Comparison of ENCODE assay signal across 2 cellular contexts in the genomic region with DNA sequence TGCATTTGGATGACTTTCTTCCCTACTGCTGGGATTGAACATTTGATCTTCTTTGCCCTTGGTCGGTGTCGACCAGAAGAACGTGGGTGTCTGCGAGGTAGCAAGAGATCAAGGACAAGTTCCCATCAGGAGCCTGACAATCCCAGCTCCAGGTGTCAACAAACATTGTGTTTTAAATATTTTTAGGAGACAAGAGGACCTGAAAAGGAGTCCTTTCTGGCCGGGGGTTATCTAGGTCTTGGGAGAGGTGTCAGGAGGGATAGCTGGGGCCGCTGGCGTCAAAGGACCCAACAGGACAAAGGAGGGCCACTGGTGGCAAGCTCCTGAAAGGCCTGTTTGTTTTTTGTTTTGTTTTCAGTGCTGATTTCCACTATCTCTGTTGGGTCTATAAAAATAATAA.
TF ChIP-seq lines count a peak whose summit lies in the region.

No MANE protein-coding gene starts in this region.

TF ChIP-seq in GM23338, 12 proteins besides CTCF, POLR2A, EP300 and RAD21 (continues in another document):
- TF ChIP-seq ZNF331 (CRISPR knock-in tag; IDR thresholded peaks at IDR 0.05; ENCODE audit: low read depth) (no peak), NANOG (IDR thresholded peaks at IDR 0.05; ENCODE audit: borderline replicate concordance) (no peak), JUNB (IDR thresholded peaks at IDR 0.05; ENCODE audit: unreplicated experiment) (no peak), EZH2phosphoT487 (IDR thresholded peaks at IDR 0.05; ENCODE audit: unreplicated experiment) (no peak), POLR2AphosphoS5 (IDR thresholded peaks at IDR 0.05; ENCODE audit: low read depth) (no peak), CREB1 (CRISPR knock-in tag; IDR thresholded peaks at IDR 0.05; ENCODE audit: low read depth) (no peak), STAT1 (IDR thresholded peaks at IDR 0.05; ENCODE audit: unreplicated experiment) (no peak), EZH2 (IDR thresholded peaks at IDR 0.05; ENCODE audit: low read depth, unreplicated experiment) (no peak), ZNF114 (CRISPR knock-in tag; IDR thresholded peaks at IDR 0.05) (no peak)
- TF ChIP-seq, protein P1, sequence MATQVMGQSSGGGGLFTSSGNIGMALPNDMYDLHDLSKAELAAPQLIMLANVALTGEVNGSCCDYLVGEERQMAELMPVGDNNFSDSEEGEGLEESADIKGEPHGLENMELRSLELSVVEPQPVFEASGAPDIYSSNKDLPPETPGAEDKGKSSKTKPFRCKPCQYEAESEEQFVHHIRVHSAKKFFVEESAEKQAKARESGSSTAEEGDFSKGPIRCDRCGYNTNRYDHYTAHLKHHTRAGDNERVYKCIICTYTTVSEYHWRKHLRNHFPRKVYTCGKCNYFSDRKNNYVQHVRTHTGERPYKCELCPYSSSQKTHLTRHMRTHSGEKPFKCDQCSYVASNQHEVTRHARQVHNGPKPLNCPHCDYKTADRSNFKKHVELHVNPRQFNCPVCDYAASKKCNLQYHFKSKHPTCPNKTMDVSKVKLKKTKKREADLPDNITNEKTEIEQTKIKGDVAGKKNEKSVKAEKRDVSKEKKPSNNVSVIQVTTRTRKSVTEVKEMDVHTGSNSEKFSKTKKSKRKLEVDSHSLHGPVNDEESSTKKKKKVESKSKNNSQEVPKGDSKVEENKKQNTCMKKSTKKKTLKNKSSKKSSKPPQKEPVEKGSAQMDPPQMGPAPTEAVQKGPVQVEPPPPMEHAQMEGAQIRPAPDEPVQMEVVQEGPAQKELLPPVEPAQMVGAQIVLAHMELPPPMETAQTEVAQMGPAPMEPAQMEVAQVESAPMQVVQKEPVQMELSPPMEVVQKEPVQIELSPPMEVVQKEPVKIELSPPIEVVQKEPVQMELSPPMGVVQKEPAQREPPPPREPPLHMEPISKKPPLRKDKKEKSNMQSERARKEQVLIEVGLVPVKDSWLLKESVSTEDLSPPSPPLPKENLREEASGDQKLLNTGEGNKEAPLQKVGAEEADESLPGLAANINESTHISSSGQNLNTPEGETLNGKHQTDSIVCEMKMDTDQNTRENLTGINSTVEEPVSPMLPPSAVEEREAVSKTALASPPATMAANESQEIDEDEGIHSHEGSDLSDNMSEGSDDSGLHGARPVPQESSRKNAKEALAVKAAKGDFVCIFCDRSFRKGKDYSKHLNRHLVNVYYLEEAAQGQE (IDR thresholded peaks at IDR 0.05; ENCODE audit: unreplicated experiment), result no peak
- TF ChIP-seq, protein P2, sequence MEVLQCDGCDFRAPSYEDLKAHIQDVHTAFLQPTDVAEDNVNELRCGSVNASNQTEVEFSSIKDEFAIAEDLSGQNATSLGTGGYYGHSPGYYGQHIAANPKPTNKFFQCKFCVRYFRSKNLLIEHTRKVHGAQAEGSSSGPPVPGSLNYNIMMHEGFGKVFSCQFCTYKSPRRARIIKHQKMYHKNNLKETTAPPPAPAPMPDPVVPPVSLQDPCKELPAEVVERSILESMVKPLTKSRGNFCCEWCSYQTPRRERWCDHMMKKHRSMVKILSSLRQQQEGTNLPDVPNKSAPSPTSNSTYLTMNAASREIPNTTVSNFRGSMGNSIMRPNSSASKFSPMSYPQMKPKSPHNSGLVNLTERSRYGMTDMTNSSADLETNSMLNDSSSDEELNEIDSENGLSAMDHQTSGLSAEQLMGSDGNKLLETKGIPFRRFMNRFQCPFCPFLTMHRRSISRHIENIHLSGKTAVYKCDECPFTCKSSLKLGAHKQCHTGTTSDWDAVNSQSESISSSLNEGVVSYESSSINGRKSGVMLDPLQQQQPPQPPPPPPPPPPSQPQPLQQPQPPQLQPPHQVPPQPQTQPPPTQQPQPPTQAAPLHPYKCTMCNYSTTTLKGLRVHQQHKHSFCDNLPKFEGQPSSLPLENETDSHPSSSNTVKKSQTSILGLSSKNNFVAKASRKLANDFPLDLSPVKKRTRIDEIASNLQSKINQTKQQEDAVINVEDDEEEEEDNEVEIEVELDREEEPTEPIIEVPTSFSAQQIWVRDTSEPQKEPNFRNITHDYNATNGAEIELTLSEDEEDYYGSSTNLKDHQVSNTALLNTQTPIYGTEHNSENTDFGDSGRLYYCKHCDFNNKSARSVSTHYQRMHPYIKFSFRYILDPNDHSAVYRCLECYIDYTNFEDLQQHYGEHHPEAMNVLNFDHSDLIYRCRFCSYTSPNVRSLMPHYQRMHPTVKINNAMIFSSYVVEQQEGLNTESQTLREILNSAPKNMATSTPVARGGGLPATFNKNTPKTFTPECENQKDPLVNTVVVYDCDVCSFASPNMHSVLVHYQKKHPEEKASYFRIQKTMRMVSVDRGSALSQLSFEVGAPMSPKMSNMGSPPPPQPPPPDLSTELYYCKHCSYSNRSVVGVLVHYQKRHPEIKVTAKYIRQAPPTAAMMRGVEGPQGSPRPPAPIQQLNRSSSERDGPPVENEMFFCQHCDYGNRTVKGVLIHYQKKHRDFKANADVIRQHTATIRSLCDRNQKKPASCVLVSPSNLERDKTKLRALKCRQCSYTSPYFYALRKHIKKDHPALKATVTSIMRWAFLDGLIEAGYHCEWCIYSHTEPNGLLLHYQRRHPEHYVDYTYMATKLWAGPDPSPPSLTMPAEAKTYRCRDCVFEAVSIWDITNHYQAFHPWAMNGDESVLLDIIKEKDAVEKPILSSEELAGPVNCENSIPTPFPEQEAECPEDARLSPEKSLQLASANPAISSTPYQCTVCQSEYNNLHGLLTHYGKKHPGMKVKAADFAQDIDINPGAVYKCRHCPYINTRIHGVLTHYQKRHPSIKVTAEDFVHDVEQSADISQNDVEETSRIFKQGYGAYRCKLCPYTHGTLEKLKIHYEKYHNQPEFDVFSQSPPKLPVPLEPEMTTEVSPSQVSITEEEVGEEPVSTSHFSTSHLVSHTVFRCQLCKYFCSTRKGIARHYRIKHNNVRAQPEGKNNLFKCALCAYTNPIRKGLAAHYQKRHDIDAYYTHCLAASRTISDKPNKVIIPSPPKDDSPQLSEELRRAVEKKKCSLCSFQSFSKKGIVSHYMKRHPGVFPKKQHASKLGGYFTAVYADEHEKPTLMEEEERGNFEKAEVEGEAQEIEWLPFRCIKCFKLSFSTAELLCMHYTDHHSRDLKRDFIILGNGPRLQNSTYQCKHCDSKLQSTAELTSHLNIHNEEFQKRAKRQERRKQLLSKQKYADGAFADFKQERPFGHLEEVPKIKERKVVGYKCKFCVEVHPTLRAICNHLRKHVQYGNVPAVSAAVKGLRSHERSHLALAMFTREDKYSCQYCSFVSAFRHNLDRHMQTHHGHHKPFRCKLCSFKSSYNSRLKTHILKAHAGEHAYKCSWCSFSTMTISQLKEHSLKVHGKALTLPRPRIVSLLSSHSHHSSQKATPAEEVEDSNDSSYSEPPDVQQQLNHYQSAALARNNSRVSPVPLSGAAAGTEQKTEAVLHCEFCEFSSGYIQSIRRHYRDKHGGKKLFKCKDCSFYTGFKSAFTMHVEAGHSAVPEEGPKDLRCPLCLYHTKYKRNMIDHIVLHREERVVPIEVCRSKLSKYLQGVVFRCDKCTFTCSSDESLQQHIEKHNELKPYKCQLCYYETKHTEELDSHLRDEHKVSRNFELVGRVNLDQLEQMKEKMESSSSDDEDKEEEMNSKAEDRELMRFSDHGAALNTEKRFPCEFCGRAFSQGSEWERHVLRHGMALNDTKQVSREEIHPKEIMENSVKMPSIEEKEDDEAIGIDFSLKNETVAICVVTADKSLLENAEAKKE (CRISPR knock-in tag; IDR thresholded peaks at IDR 0.05), result no peak

TF ChIP-seq in H1, 55 proteins besides CTCF, POLR2A, EP300 and RAD21:
- TF ChIP-seq, protein P3, sequence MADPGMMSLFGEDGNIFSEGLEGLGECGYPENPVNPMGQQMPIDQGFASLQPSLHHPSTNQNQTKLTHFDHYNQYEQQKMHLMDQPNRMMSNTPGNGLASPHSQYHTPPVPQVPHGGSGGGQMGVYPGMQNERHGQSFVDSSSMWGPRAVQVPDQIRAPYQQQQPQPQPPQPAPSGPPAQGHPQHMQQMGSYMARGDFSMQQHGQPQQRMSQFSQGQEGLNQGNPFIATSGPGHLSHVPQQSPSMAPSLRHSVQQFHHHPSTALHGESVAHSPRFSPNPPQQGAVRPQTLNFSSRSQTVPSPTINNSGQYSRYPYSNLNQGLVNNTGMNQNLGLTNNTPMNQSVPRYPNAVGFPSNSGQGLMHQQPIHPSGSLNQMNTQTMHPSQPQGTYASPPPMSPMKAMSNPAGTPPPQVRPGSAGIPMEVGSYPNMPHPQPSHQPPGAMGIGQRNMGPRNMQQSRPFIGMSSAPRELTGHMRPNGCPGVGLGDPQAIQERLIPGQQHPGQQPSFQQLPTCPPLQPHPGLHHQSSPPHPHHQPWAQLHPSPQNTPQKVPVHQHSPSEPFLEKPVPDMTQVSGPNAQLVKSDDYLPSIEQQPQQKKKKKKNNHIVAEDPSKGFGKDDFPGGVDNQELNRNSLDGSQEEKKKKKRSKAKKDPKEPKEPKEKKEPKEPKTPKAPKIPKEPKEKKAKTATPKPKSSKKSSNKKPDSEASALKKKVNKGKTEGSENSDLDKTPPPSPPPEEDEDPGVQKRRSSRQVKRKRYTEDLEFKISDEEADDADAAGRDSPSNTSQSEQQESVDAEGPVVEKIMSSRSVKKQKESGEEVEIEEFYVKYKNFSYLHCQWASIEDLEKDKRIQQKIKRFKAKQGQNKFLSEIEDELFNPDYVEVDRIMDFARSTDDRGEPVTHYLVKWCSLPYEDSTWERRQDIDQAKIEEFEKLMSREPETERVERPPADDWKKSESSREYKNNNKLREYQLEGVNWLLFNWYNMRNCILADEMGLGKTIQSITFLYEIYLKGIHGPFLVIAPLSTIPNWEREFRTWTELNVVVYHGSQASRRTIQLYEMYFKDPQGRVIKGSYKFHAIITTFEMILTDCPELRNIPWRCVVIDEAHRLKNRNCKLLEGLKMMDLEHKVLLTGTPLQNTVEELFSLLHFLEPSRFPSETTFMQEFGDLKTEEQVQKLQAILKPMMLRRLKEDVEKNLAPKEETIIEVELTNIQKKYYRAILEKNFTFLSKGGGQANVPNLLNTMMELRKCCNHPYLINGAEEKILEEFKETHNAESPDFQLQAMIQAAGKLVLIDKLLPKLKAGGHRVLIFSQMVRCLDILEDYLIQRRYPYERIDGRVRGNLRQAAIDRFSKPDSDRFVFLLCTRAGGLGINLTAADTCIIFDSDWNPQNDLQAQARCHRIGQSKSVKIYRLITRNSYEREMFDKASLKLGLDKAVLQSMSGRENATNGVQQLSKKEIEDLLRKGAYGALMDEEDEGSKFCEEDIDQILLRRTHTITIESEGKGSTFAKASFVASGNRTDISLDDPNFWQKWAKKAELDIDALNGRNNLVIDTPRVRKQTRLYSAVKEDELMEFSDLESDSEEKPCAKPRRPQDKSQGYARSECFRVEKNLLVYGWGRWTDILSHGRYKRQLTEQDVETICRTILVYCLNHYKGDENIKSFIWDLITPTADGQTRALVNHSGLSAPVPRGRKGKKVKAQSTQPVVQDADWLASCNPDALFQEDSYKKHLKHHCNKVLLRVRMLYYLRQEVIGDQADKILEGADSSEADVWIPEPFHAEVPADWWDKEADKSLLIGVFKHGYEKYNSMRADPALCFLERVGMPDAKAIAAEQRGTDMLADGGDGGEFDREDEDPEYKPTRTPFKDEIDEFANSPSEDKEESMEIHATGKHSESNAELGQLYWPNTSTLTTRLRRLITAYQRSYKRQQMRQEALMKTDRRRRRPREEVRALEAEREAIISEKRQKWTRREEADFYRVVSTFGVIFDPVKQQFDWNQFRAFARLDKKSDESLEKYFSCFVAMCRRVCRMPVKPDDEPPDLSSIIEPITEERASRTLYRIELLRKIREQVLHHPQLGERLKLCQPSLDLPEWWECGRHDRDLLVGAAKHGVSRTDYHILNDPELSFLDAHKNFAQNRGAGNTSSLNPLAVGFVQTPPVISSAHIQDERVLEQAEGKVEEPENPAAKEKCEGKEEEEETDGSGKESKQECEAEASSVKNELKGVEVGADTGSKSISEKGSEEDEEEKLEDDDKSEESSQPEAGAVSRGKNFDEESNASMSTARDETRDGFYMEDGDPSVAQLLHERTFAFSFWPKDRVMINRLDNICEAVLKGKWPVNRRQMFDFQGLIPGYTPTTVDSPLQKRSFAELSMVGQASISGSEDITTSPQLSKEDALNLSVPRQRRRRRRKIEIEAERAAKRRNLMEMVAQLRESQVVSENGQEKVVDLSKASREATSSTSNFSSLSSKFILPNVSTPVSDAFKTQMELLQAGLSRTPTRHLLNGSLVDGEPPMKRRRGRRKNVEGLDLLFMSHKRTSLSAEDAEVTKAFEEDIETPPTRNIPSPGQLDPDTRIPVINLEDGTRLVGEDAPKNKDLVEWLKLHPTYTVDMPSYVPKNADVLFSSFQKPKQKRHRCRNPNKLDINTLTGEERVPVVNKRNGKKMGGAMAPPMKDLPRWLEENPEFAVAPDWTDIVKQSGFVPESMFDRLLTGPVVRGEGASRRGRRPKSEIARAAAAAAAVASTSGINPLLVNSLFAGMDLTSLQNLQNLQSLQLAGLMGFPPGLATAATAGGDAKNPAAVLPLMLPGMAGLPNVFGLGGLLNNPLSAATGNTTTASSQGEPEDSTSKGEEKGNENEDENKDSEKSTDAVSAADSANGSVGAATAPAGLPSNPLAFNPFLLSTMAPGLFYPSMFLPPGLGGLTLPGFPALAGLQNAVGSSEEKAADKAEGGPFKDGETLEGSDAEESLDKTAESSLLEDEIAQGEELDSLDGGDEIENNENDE (IDR thresholded peaks at IDR 0.05; ENCODE audit: insufficient replicate concordance, low read length), result no peak
- TF ChIP-seq GTF2F1 (IDR thresholded peaks at IDR 0.05; ENCODE audit: borderline replicate concordance, low read depth, low read length) (no peak), JUND (IDR thresholded peaks at IDR 0.05; ENCODE audit: low read length) (no peak), FOSL1 (IDR thresholded peaks at IDR 0.05; ENCODE audit: insufficient read depth, low read depth, low read length) (no peak), POU5F1 (IDR thresholded peaks at IDR 0.05; ENCODE audit: low read depth, low read length) (no peak), TEAD4 (IDR thresholded peaks at IDR 0.05; ENCODE audit: low read depth, low read length) (no peak), KDM5A (IDR thresholded peaks at IDR 0.05; ENCODE audit: low read length) (no peak), SP2 (IDR thresholded peaks at IDR 0.05; ENCODE audit: low read length) (no peak)
- TF ChIP-seq, protein P4, sequence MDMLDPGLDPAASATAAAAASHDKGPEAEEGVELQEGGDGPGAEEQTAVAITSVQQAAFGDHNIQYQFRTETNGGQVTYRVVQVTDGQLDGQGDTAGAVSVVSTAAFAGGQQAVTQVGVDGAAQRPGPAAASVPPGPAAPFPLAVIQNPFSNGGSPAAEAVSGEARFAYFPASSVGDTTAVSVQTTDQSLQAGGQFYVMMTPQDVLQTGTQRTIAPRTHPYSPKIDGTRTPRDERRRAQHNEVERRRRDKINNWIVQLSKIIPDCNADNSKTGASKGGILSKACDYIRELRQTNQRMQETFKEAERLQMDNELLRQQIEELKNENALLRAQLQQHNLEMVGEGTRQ (IDR thresholded peaks at IDR 0.05; ENCODE audit: low read length), result no peak
